Comparison of ENCODE assay signal across 1 cellular context in genomic region chr3:113485161-113485609, GRCh38.
TF ChIP-seq lines count a peak whose summit lies in the region.

No MANE protein-coding gene starts in this region.

TF ChIP-seq in GM23338, 12 proteins besides CTCF, POLR2A, EP300 and RAD21 (continued from another document):
- TF ChIP-seq REST (IDR thresholded peaks at IDR 0.05; ENCODE audit: unreplicated experiment): no peak
- no peak for TF ChIP-seq ZNF331 (CRISPR knock-in tag; IDR thresholded peaks at IDR 0.05; ENCODE audit: low read depth)
- no peak for TF ChIP-seq ZNF462 (CRISPR knock-in tag; IDR thresholded peaks at IDR 0.05)
- no peak for TF ChIP-seq ZNF114 (CRISPR knock-in tag; IDR thresholded peaks at IDR 0.05)
- no peak for TF ChIP-seq STAT1 (IDR thresholded peaks at IDR 0.05; ENCODE audit: unreplicated experiment)
- TF ChIP-seq, protein P1, sequence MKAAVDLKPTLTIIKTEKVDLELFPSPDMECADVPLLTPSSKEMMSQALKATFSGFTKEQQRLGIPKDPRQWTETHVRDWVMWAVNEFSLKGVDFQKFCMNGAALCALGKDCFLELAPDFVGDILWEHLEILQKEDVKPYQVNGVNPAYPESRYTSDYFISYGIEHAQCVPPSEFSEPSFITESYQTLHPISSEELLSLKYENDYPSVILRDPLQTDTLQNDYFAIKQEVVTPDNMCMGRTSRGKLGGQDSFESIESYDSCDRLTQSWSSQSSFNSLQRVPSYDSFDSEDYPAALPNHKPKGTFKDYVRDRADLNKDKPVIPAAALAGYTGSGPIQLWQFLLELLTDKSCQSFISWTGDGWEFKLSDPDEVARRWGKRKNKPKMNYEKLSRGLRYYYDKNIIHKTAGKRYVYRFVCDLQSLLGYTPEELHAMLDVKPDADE (IDR thresholded peaks at IDR 0.05): no peak
- no peak for TF ChIP-seq EZH2phosphoT487 (IDR thresholded peaks at IDR 0.05; ENCODE audit: unreplicated experiment)
- TF ChIP-seq EZH2 (IDR thresholded peaks at IDR 0.05; ENCODE audit: low read depth, unreplicated experiment): no peak
- no peak for TF ChIP-seq JUNB (IDR thresholded peaks at IDR 0.05; ENCODE audit: unreplicated experiment)
- TF ChIP-seq POLR2AphosphoS5 (IDR thresholded peaks at IDR 0.05; ENCODE audit: low read depth): no peak
- no peak for TF ChIP-seq CREB1 (CRISPR knock-in tag; IDR thresholded peaks at IDR 0.05; ENCODE audit: low read depth)
